Comparison of ENCODE assay signal across 1 cellular context in genomic region chr1:109876617-109877319, GRCh38.
TF ChIP-seq lines count a peak whose summit lies in the region.

No MANE protein-coding gene starts in this region.

TF ChIP-seq in IMR-90, 13 proteins besides CTCF, POLR2A, EP300 and RAD21 (continued from another document):
- TF ChIP-seq ELK1 (IDR thresholded peaks at IDR 0.05; ENCODE audit: borderline replicate concordance, low read depth, low read length) (no peak), RCOR1 (IDR thresholded peaks at IDR 0.05; ENCODE audit: insufficient replicate concordance, low read length) (no peak), MAZ (IDR thresholded peaks at IDR 0.05; ENCODE audit: borderline replicate concordance, low read depth, low read length) (no peak), NFE2L2 (IDR thresholded peaks at IDR 0.05; ENCODE audit: low read depth, low read length) (no peak), MAFK (IDR thresholded peaks at IDR 0.05; ENCODE audit: low read depth, low read length) (no peak), SMC3 (IDR thresholded peaks at IDR 0.05; ENCODE audit: low read depth, low read length) (no peak), CEBPB (IDR thresholded peaks at IDR 0.05; ENCODE audit: low read depth, low read length) (no peak), BHLHE40 (IDR thresholded peaks at IDR 0.05; ENCODE audit: low read depth, low read length) (no peak)
